1 cellular context compared by ENCODE assay signal in the genomic region with DNA sequence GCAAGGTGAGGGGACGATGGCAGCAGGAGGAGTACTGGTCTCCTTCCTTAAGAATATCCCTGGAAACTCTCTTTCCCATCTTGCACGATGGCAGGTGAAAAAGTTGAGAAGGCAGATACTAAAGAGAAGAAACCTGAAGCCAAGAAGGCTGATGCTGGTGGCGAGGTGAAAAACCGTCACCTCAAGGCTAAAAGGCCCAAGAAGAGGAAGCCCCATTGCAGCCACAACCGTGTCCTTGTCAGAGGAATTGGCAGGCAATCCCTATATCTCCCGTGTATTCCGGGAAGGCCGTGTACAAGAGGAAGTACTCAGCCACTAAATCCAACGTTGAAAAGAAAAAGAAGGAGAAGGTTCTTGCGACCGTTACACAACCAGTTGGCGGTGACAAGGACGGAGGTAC.
TF ChIP-seq lines count a peak whose summit lies in the region.

No MANE protein-coding gene starts in this region.

TF ChIP-seq in GM23338, 12 proteins besides CTCF, POLR2A, EP300 and RAD21 (continued from another document):
- TF ChIP-seq EZH2phosphoT487 (IDR thresholded peaks at IDR 0.05; ENCODE audit: unreplicated experiment) = no peak
- no peak for TF ChIP-seq NANOG (IDR thresholded peaks at IDR 0.05; ENCODE audit: borderline replicate concordance)
